ENCODE assay signal across 23 cellular contexts in genomic region chr3:188829577-188829976, GRCh38.
"Had no signal": no experiment of that assay in that cellular context is flagged by ENCODE, and none has a peak within 500 bp of the region (broad histone marks: within the 10 kb centered on the region; RNA-seq: fewer than 3 reads in every experiment).

No MANE protein-coding gene starts in this region.

- H3K4me2 ChIP-seq: hepatocyte had no signal

- H3K27ac ChIP-seq: coronary artery, hepatocyte, parathyroid adenoma, prostate gland, skin epidermis, thoracic aorta, transverse colon had no signal

- H3K36me3 Mint-ChIP-seq: naive B cell had no signal

- H3K4me1 ChIP-seq: parathyroid adenoma, prostate gland had no signal

- H3K27me3 ChIP-seq: hepatocyte, sigmoid colon, transverse colon had no signal

- DNase-seq: effector CD4-positive, alpha-beta T cell; endodermal cell; foreskin melanocyte; head of caudate nucleus; left ventricle myocardium superior; mesendoderm; naive B cell; nephron progenitor cell; retina; sigmoid colon; stimulated activated CD4-positive, alpha-beta T cell treated with anti-CD3 and anti-CD28 coated beads, Interleukin-2, amount 100 ng/mL, for 24 hours; stimulated activated CD4-positive, alpha-beta T cell treated with anti-CD3 and anti-CD28 coated beads, Interleukin-4, amount 100 ng/mL, for 4 hours; stimulated activated naive B cell treated with anti-CD40 and anti-IgM and Interleukin-4, amounts not matched to agents 10 μg/mL and 1 μg/mL and 100 μg/mL, for 72 hours; stimulated activated naive CD8-positive, alpha-beta T cell treated with anti-CD3 and anti-CD28 coated beads, Interleukin-15, amount 100 ng/mL, for 72 hours; substantia nigra; transverse colon had no signal

- H3K4me3 ChIP-seq: coronary artery, hepatocyte, prostate gland, sigmoid colon, skin epidermis, thoracic aorta, transverse colon had no signal

- H3K27me3 Mint-ChIP-seq: naive B cell; stimulated activated naive B cell treated with anti-CD40 and anti-IgM and Interleukin-4, amounts not matched to agents 10 μg/mL and 1 μg/mL and 100 μg/mL, for 72 hours; stimulated activated naive CD8-positive, alpha-beta T cell treated with anti-CD3 and anti-CD28 coated beads, Interleukin-15, amount 100 ng/mL, for 72 hours had no signal

- FAIRE-seq: endothelial cell of umbilical vein had no signal

- H3K9ac ChIP-seq: parathyroid adenoma had no signal

- ATAC-seq: left ventricle myocardium superior; stimulated activated naive B cell treated with anti-CD40 and anti-IgM and Interleukin-4, amounts not matched to agents 10 μg/mL and 1 μg/mL and 100 μg/mL, for 72 hours; stimulated activated naive CD8-positive, alpha-beta T cell treated with anti-CD3 and anti-CD28 coated beads, Interleukin-15, amount 100 ng/mL, for 72 hours had no signal

- H3K9me3 Mint-ChIP-seq: endodermal cell; naive B cell; nephron progenitor cell; stimulated activated naive B cell treated with anti-CD40 and anti-IgM and Interleukin-4, amounts not matched to agents 10 μg/mL and 1 μg/mL and 100 μg/mL, for 72 hours; stimulated activated naive CD8-positive, alpha-beta T cell treated with anti-CD3 and anti-CD28 coated beads, Interleukin-15, amount 100 ng/mL, for 72 hours had no signal

- H3K9me3 ChIP-seq: prostate gland, sigmoid colon, thoracic aorta, transverse colon had no signal

- H3K4me3 Mint-ChIP-seq: endodermal cell; naive B cell; nephron progenitor cell; stimulated activated naive B cell treated with anti-CD40 and anti-IgM and Interleukin-4, amounts not matched to agents 10 μg/mL and 1 μg/mL and 100 μg/mL, for 72 hours; stimulated activated naive CD8-positive, alpha-beta T cell treated with anti-CD3 and anti-CD28 coated beads, Interleukin-15, amount 100 ng/mL, for 72 hours had no signal

- H3K79me2 ChIP-seq: hepatocyte, parathyroid adenoma had no signal

- H3K27ac Mint-ChIP-seq: endodermal cell; nephron progenitor cell; stimulated activated naive B cell treated with anti-CD40 and anti-IgM and Interleukin-4, amounts not matched to agents 10 μg/mL and 1 μg/mL and 100 μg/mL, for 72 hours; stimulated activated naive CD8-positive, alpha-beta T cell treated with anti-CD3 and anti-CD28 coated beads, Interleukin-15, amount 100 ng/mL, for 72 hours had no signal

- H2AFZ ChIP-seq: hepatocyte, parathyroid adenoma had no signal

- H3K36me3 ChIP-seq: prostate gland, sigmoid colon, thoracic aorta, transverse colon had no signal
